In genomic region chr19:30629086-30629485, GRCh38 we compare ENCODE assay signal across 27 cellular contexts.
"Had no signal": no experiment of that assay in that cellular context is flagged by ENCODE, and none has a peak within 500 bp of the region (broad histone marks: within the 10 kb centered on the region; RNA-seq: fewer than 3 reads in every experiment).

No MANE protein-coding gene starts in this region.

- H3K4me2 ChIP-seq: smooth muscle cell had no signal

- H3K4me3 Mint-ChIP-seq: immature natural killer cell; naive thymus-derived CD8-positive, alpha-beta T cell; nephron; neural crest cell; stimulated activated memory B cell treated with anti-CD40 and anti-IgM and Interleukin-4, amounts not matched to agents 10 μg/mL and 1 μg/mL and 100 μg/mL, for 72 hours; stimulated activated naive CD8-positive, alpha-beta T cell treated with anti-CD3 and anti-CD28 coated beads, Interleukin-15, amount 100 ng/mL, for 72 hours; type B pancreatic cell had no signal

- H3K9me3 ChIP-seq: lower lobe of right lung, neutrophil, right atrium auricular region, right lobe of liver, uterus had no signal

- DNase-seq: immature natural killer cell; kidney; left colon; left lung; lower lobe of right lung; mammary epithelial cell; mesenchymal stem cell; naive thymus-derived CD8-positive, alpha-beta T cell; occipital lobe; right lobe of liver; stimulated activated CD4-positive, alpha-beta T cell treated with anti-CD3 and anti-CD28 coated beads, Interleukin-1b, Interleukin-23, amount 100 ng/mL, for 48 hours; stimulated activated CD4-positive, alpha-beta T cell treated with anti-CD3 and anti-CD28 coated beads, Interleukin-2, amount 100 ng/mL, for 48 hours; stimulated activated CD4-positive, alpha-beta T cell treated with anti-CD3 and anti-CD28 coated beads, Interleukin-4, amount 100 ng/mL, for 4 hours; stimulated activated CD8-positive, alpha-beta memory T cell treated with anti-CD3 and anti-CD28 coated beads, Interleukin-4, amount 100 ng/mL, for 48 hours; stimulated activated naive CD4-positive, alpha-beta T cell treated with Interleukin-2 at 50 U/mL for 16 hours; stimulated activated naive CD8-positive, alpha-beta T cell treated with anti-CD3 and anti-CD28 coated beads, Interleukin-15, amount 100 ng/mL, for 72 hours; substantia nigra; uterus had no signal

- H3K27ac Mint-ChIP-seq: immature natural killer cell; naive thymus-derived CD8-positive, alpha-beta T cell; nephron; stimulated activated memory B cell treated with anti-CD40 and anti-IgM and Interleukin-4, amounts not matched to agents 10 μg/mL and 1 μg/mL and 100 μg/mL, for 72 hours; type B pancreatic cell had no signal

- H3K4me1 Mint-ChIP-seq: immature natural killer cell; naive thymus-derived CD8-positive, alpha-beta T cell; nephron; neural crest cell; stimulated activated memory B cell treated with anti-CD40 and anti-IgM and Interleukin-4, amounts not matched to agents 10 μg/mL and 1 μg/mL and 100 μg/mL, for 72 hours; stimulated activated naive CD8-positive, alpha-beta T cell treated with anti-CD3 and anti-CD28 coated beads, Interleukin-15, amount 100 ng/mL, for 72 hours had no signal

- H3K27ac ChIP-seq: left lung, lower lobe of right lung, neutrophil, parathyroid adenoma, right atrium auricular region, right lobe of liver, tibial nerve, uterus had no signal

- H3K4me3 ChIP-seq: left lung, lower lobe of right lung, right atrium auricular region, right lobe of liver, smooth muscle cell, tibial nerve, uterus had no signal

- H2AFZ ChIP-seq: parathyroid adenoma had no signal

- H3K9ac ChIP-seq: parathyroid adenoma had no signal

- ATAC-seq: left colon; left lung; lower lobe of right lung; naive thymus-derived CD8-positive, alpha-beta T cell; right lobe of liver; stimulated activated memory B cell treated with anti-CD40 and anti-IgM and Interleukin-4, amounts not matched to agents 10 μg/mL and 1 μg/mL and 100 μg/mL, for 72 hours; stimulated activated naive CD8-positive, alpha-beta T cell treated with anti-CD3 and anti-CD28 coated beads, Interleukin-15, amount 100 ng/mL, for 72 hours had no signal

- H3K9me3 Mint-ChIP-seq: neural crest cell, type B pancreatic cell had no signal

- H3K79me2 ChIP-seq: parathyroid adenoma had no signal

- H3K36me3 Mint-ChIP-seq: stimulated activated memory B cell treated with anti-CD40 and anti-IgM and Interleukin-4, amounts not matched to agents 10 μg/mL and 1 μg/mL and 100 μg/mL, for 72 hours; type B pancreatic cell had no signal

- H3K4me1 ChIP-seq: left lung, lower lobe of right lung, parathyroid adenoma, right atrium auricular region, right lobe of liver, tibial nerve, uterus had no signal

- H3K36me3 ChIP-seq: left lung, lower lobe of right lung, neutrophil, right atrium auricular region, right lobe of liver, tibial nerve, uterus had no signal

- H3K27me3 ChIP-seq: neutrophil, right atrium auricular region, right lobe of liver, tibial nerve, uterus had no signal

- H3K27me3 Mint-ChIP-seq: stimulated activated memory B cell treated with anti-CD40 and anti-IgM and Interleukin-4, amounts not matched to agents 10 μg/mL and 1 μg/mL and 100 μg/mL, for 72 hours; stimulated activated naive CD8-positive, alpha-beta T cell treated with anti-CD3 and anti-CD28 coated beads, Interleukin-15, amount 100 ng/mL, for 72 hours; type B pancreatic cell had no signal
